10 cellular contexts compared by ENCODE assay signal in the genomic region with DNA sequence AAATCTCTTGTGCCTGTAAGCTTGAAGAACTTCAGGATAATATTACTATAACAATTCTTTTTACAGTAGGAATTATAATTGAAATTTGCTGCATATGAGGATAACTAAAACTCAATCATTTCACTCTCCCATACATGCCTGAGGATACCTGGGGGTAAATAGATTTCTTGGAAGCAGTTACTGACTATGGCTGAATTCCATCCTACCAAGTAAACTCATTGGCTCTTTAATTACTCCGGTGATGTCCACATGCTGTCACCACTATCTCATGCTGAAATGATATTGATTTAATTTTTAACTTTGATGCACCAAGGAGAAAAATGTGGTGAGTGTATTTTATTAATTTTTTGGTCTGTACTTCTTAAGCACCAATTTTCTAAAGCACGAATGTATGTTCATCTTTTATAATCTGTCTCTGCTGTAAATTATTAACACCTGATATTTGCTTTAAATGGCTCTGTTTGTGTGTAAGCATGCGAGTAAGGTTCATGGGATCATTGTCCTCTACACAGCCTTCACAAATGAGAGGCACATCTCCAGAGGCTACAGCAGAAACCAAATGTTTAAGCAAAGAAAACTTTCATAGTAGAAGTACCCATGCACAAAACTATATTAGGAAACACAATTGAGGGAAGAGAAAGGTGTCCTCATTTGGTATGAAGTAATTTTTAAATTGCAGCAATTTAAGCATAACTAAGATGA.
"Had no signal": no experiment of that assay in that cellular context is flagged by ENCODE, and none has a peak within 500 bp of the region (broad histone marks: within the 10 kb centered on the region; RNA-seq: fewer than 3 reads in every experiment).

No MANE protein-coding gene starts in this region.

- H3K4me3 ChIP-seq: GM23248, HAP-1, K562 had no signal

- H3K27ac ChIP-seq: GM23248, HL-60 had no signal

- H3K36me3 ChIP-seq: HAP-1 had no signal

- H3K9ac ChIP-seq: GM23248 had no signal

- H3K9me3 ChIP-seq: HAP-1 had no signal

- DNase-seq: GM23248, GOT3, H7, HFFc6, IMR-90, KG1 had no signal

- ATAC-seq: HCT116, K562 had no signal
